Comparison of ENCODE assay signal across 20 cellular contexts in the genomic region with DNA sequence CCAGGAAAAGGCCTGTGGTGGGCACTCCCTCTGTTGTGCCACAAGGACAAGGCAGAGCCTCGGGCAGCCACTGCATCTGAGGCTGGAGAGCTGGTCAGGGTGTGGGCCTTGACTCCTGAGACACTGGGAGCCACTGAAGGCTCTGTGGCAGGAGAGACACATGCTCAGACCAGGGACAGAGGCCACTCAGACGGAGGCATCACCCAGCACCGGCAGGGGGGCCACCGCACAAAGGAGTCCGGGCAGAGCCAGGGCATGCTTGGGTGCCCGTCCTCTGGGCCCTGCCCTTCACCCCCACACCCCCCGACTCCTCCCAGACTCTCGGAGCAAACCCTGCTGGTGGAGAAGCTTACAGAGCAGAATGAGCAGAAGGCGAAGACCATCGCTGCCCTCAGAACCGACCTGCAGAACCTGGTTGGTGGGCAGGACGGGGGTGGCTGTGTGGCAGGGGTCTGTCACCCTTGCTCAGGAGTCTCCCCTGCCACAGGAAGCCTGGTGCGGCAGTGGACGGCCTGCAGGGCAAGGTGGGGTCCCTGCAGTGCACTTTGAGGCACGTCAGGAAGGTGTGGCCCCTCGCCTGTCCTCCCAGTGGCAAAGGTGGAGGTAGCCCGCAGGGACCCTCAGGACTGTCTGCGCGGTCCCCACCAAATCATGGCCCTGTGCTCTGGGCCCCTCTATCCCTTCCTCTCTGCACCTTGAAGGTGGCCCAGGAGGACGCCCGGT. TPM values are rescaled to one million over a fixed set of nuclear protein-coding genes. Genes with fewer than 3 reads are reported as not detected.
DNase-seq lines count a peak whose midpoint lies in the region; ATAC-seq and TF ChIP-seq lines count a peak whose summit lies in the region.
"Had no signal": no experiment of that assay in that cellular context is flagged by ENCODE, and none has a peak within 500 bp of the region (broad histone marks: within the 10 kb centered on the region; RNA-seq: fewer than 3 reads in every experiment).

No MANE protein-coding gene starts in this region.

- H2AFZ ChIP-seq in neuronal stem cell (ENCODE audit: low read length) = no peak overlapping the region
- H2AFZ ChIP-seq in hepatocyte = no peak overlapping the region
- H2AFZ ChIP-seq: neural progenitor cell had no signal

- peaks cover 17% of the 10 kb centered on the region for H3K9me3 Mint-ChIP-seq in chondrocyte (ENCODE audit: low read depth)
- H3K9me3 Mint-ChIP-seq: neural progenitor cell had no signal

- peak overlapping the region; percentile 66 for H2AK5ac ChIP-seq in neuronal stem cell (ENCODE audit: low read depth, low read length)

- peak overlapping the region; percentile 16 for H2BK12ac ChIP-seq in neuronal stem cell (ENCODE audit: low read length)

- H2BK5ac ChIP-seq in neuronal stem cell (ENCODE audit: low read length) = peak overlapping the region; percentile 13

- no peak overlapping the region for H2BK15ac ChIP-seq in neuronal stem cell (ENCODE audit: low read length)

- H3K9ac ChIP-seq in neuronal stem cell (ENCODE audit: low read depth, low read length, poor library complexity) = peak overlapping the region; percentile 15
- H3K9ac ChIP-seq: neural progenitor cell had no signal

- peaks cover 40% of the 10 kb centered on the region for H3K27me3 Mint-ChIP-seq in chondrocyte (ENCODE audit: low read depth)
- H3K27me3 Mint-ChIP-seq: activated naive CD4-positive, alpha-beta T cell treated with anti-CD3 and anti-CD28 coated beads, Interleukin-2, amount 50 U/mL, for 24 hours had no signal

- peaks cover 0 to 18% (median 2%) of the 10 kb centered on the region in 12 donors for H3K9me3 ChIP-seq in heart left ventricle
- H3K9me3 ChIP-seq in neuronal stem cell (replicated peaks in 1 of 2; ENCODE audit: control insufficient read depth in 2 of 2, insufficient read depth in 1 of 2, low read depth in 1 of 2, low read length in 2 of 2) = peaks cover 0 to 6% of the 10 kb centered on the region in 2 donors
- no peaks in the 10 kb centered on the region for H3K9me3 ChIP-seq in hepatocyte (ENCODE audit: low read depth)

- peak overlapping the region; percentile 3 for H3K4ac ChIP-seq in neuronal stem cell (ENCODE audit: low read length)

- H3K27ac Mint-ChIP-seq in chondrocyte (ENCODE audit: unreplicated experiment) = no peak overlapping the region
- H3K27ac Mint-ChIP-seq: activated naive CD4-positive, alpha-beta T cell treated with anti-CD3 and anti-CD28 coated beads, Interleukin-2, amount 50 U/mL, for 24 hours; neural progenitor cell had no signal

- H3K4me1 ChIP-seq in heart left ventricle = no peaks in the 10 kb centered on the region
- H3K4me1 ChIP-seq in neuronal stem cell (ENCODE audit: control insufficient read depth in 2 of 2, insufficient read depth in 1 of 2, low read depth in 1 of 2, low read length in 2 of 2) = no peaks in the 10 kb centered on the region
- no peaks in the 10 kb centered on the region for H3K4me1 ChIP-seq in hepatocyte (ENCODE audit: insufficient read depth)
- H3K4me1 ChIP-seq: neural progenitor cell had no signal

- H3K4me2 ChIP-seq in neuronal stem cell (ENCODE audit: insufficient read depth, low read length, poor library complexity, severe bottlenecking) (no peak overlapping the region), hepatocyte (no peak overlapping the region)
- H3K4me2 ChIP-seq: neural progenitor cell had no signal

- no peak overlapping the region for H4K91ac ChIP-seq in neuronal stem cell (ENCODE audit: low read depth, low read length, poor library complexity)

- no peak overlapping the region for H3K14ac ChIP-seq in neuronal stem cell (ENCODE audit: low read length)

- TF ChIP-seq CTCF in heart left ventricle (IDR thresholded peaks at IDR 0.05) = no peak
- TF ChIP-seq CTCF in chondrocyte (IDR thresholded peaks at IDR 0.05) = no peak
- TF ChIP-seq CTCF in hepatocyte (IDR thresholded peaks at IDR 0.05; ENCODE audit: poor library complexity) = no peak

- no peaks in the 10 kb centered on the region for H3K4me1 Mint-ChIP-seq in chondrocyte (ENCODE audit: low read depth)
- H3K4me1 Mint-ChIP-seq: activated naive CD4-positive, alpha-beta T cell treated with anti-CD3 and anti-CD28 coated beads, Interleukin-2, amount 50 U/mL, for 24 hours had no signal

- H3K27ac ChIP-seq in heart left ventricle = no peak overlapping the region
- no peak overlapping the region for H3K27ac ChIP-seq in neuronal stem cell (replicated peaks; ENCODE audit: low read length)
- no peak overlapping the region for H3K27ac ChIP-seq in hepatocyte
- H3K27ac ChIP-seq: esophagus muscularis mucosa, neural progenitor cell had no signal

- H3K27me3 ChIP-seq in heart left ventricle (peaks cover 0 to 4% (median 0%) of the 10 kb centered on the region in 9 donors), neuronal stem cell (ENCODE audit: control insufficient read depth in 3 of 3, insufficient read depth in 3 of 3, low read depth in 1 of 3, low read length in 3 of 3) (peaks cover 0 to 57% (median 0%) of the 10 kb centered on the region in 3 experiments), hepatocyte (no peaks in the 10 kb centered on the region)
- H3K27me3 ChIP-seq: MG63, neural progenitor cell had no signal

- DNase-seq in heart left ventricle (peak in 3 of 5 donors; percentile 12 to 46 (median 15)), left ventricle myocardium superior (no peak), chondrocyte (ENCODE audit: low spot score) (peak; percentile 89), neuronal stem cell (ENCODE audit: low spot score) (no peak), ureter (ENCODE audit: low spot score) (peak; percentile 29), hepatocyte (ENCODE audit: low spot score) (no peak), cerebellar cortex (ENCODE audit: low spot score) (no peak)
- DNase-seq: COR-L47; MG63; NCI-H187; NK-92 treated with Interleukin-12 subunit alpha and Interleukin-12 subunit beta, amount 100 ng/mL, for 24 hours; substantia nigra had no signal

- no peaks in the 10 kb centered on the region for H3K79me1 ChIP-seq in neuronal stem cell (ENCODE audit: low read depth, low read length)

- WGBS in heart left ventricle, 4 donors = 87 to 95% (median 90%) methylated on average over 16 to 21 of the region's 21 CpGs
- no CpG with 5 or more reads among the region's 21 CpGs for WGBS in neuronal stem cell (ENCODE audit: extremely low coverage in 2 of 2, insufficient read length in 2 of 2, insufficient replicate concordance in 1 of 2), 2 donors
- 93% methylated on average over 21 of the region's 21 CpGs for WGBS in hepatocyte (ENCODE audit: low lambda C conversion rate, missing lambda C conversion rate)

- H3K23ac ChIP-seq in neuronal stem cell (ENCODE audit: low read depth, low read length, poor library complexity) = no peak overlapping the region

- H3K4me3 Mint-ChIP-seq in chondrocyte (ENCODE audit: unreplicated experiment) = no peak overlapping the region
- H3K4me3 Mint-ChIP-seq: activated naive CD4-positive, alpha-beta T cell treated with anti-CD3 and anti-CD28 coated beads, Interleukin-2, amount 50 U/mL, for 24 hours; brain; neural progenitor cell had no signal

- H3K9me2 ChIP-seq in hepatocyte (replicated peaks; ENCODE audit: insufficient read depth) = no peaks in the 10 kb centered on the region

- intact Hi-C loops in heart left ventricle (cut with DNase I) (no loop called here), left ventricle myocardium superior (cut with micrococcal nuclease) (no loop called here)

- H4K8ac ChIP-seq in neuronal stem cell (ENCODE audit: low read depth, low read length) = no peak overlapping the region

- H2BK120ac ChIP-seq in neuronal stem cell (ENCODE audit: low read depth, low read length) = no peak overlapping the region

- ATAC-seq in heart left ventricle (no peak), left ventricle myocardium superior (no peak), HG03039 (IDR thresholded peaks at IDR 0.05; ENCODE audit: unreplicated experiment) (no peak)
- ATAC-seq: GM12878 had no signal

- H3K79me2 ChIP-seq in hepatocyte = no peaks in the 10 kb centered on the region

- no peaks in the 10 kb centered on the region for H4K20me1 ChIP-seq in hepatocyte (ENCODE audit: insufficient read depth, poor library complexity, severe bottlenecking)

- H3K4me3 ChIP-seq in heart left ventricle (no peak overlapping the region), neuronal stem cell (ENCODE audit: low read length in 2 of 2) (no peak overlapping the region), hepatocyte (no peak overlapping the region)
- H3K4me3 ChIP-seq: esophagus muscularis mucosa, GM12878, MG63, neural progenitor cell had no signal

- H3K36me3 Mint-ChIP-seq in chondrocyte (ENCODE audit: low read depth) = peaks cover 4% of the 10 kb centered on the region
- H3K36me3 Mint-ChIP-seq: activated naive CD4-positive, alpha-beta T cell treated with anti-CD3 and anti-CD28 coated beads, Interleukin-2, amount 50 U/mL, for 24 hours; brain; neural progenitor cell had no signal

- TF ChIP-seq POLR2A in heart left ventricle (IDR thresholded peaks at IDR 0.05) = no peak

- peak overlapping the region; percentile 64 for H3K18ac ChIP-seq in neuronal stem cell (ENCODE audit: low read length)

- H3K36me3 ChIP-seq in heart left ventricle (no peaks in the 10 kb centered on the region), neuronal stem cell (replicated peaks in 1 of 2; ENCODE audit: control insufficient read depth in 2 of 2, insufficient read depth in 2 of 2, low read length in 2 of 2) (no peaks in the 10 kb centered on the region), hepatocyte (replicated peaks; ENCODE audit: insufficient read depth, low read depth) (no peaks in the 10 kb centered on the region)
- H3K36me3 ChIP-seq: esophagus muscularis mucosa, MG63, neural progenitor cell had no signal

RNA-seq across cellular contexts. Expression of a gene that starts 26.0 kb away (rescaled TPM):
- not detected for total RNA-seq in heart left ventricle
- polyA plus RNA-seq in heart left ventricle = not detected
- total RNA-seq in left ventricle myocardium superior = not detected
- not detected in 3 replicates for total RNA-seq in chondrocyte
- not detected for polyA plus RNA-seq in neuronal stem cell (2013, experiment 1 of 2)
- not detected for polyA plus RNA-seq in neuronal stem cell (2013, experiment 2 of 2)
- 0.23 TPM for total RNA-seq in ureter
- total RNA-seq in hepatocyte = 0.10 and 0.20 TPM in 2 replicates
- 0.04 and 0.13 TPM in 2 replicates for polyA plus RNA-seq in hepatocyte
- total RNA-seq: esophagus muscularis mucosa; glomerular endothelial cell; GM12878; T-helper 1 cell treated with Interleukin-12 subunit alpha and Interleukin-12 subunit beta and Interleukin-4 antibody, amounts not matched to agents 30 ng/mL and 1 ng/mL, for 36 hours had no signal
- polyA plus RNA-seq: GM12878 had no signal

RNA-seq across cellular contexts. Expression of a gene that starts 36.2 kb away (rescaled TPM):
- total RNA-seq in heart left ventricle = under 1 TPM in 1 of 9 donors, not detected in 8; 0.75 TPM
- polyA plus RNA-seq in heart left ventricle = under 1 TPM in 1 of 2 donors, not detected in 1; 0.10 TPM
- total RNA-seq in left ventricle myocardium superior = not detected
- not detected in 3 replicates for total RNA-seq in chondrocyte
- not detected for polyA plus RNA-seq in neuronal stem cell (2013, experiment 1 of 2)
- not detected for polyA plus RNA-seq in neuronal stem cell (2013, experiment 2 of 2)
- total RNA-seq in ureter = 2.5 TPM
- 13.5 and 34.5 TPM in 2 replicates for total RNA-seq in hepatocyte
- 11.5 and 13.1 TPM in 2 replicates for polyA plus RNA-seq in hepatocyte
- total RNA-seq: glomerular endothelial cell; GM12878; T-helper 1 cell treated with Interleukin-12 subunit alpha and Interleukin-12 subunit beta and Interleukin-4 antibody, amounts not matched to agents 30 ng/mL and 1 ng/mL, for 36 hours had no signal

Comparison
In these comparisons a context has a peak if more than half of its experiments do, and no peak if none do; other contexts are left out.
1. DNase-seq: peak in heart left ventricle (3 of 5), chondrocyte (single experiment) and ureter (single experiment); none in left ventricle myocardium superior (single experiment), neuronal stem cell (single experiment), hepatocyte (single experiment) and cerebellar cortex (single experiment).